In the genomic region with DNA sequence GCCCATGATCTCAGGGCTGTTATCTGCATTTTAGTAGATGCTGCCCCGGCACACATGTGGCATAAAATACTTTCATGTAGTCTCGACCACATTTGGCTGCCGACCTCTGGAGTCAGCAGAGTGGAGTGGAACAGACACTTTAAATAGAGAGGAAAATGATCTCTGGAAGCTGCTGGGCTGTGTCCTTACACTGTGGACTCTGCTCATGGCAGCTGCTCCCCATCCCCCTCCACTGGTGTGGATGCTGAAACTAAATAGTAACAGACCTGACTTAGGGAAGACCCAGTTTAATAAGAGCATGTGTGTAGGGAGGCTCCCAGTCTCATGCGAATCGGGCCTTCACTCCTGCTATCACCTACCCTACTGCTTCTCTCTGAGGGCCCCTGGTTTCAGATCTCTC, we compare ENCODE assay signal across 17 cellular contexts.
"Had no signal": no experiment of that assay in that cellular context is flagged by ENCODE, and none has a peak within 500 bp of the region (broad histone marks: within the 10 kb centered on the region; RNA-seq: fewer than 3 reads in every experiment).

No MANE protein-coding gene starts in this region.

- H3K27ac ChIP-seq: brain microvascular endothelial cell, prostate gland, suprapubic skin, upper lobe of left lung had no signal

- H3K27me3 ChIP-seq: brain microvascular endothelial cell, suprapubic skin, upper lobe of left lung had no signal

- DNase-seq: activated CD4-positive, alpha-beta T cell treated with anti-CD3 and anti-CD28 coated beads, Interleukin-2, amount 50 U/mL, for 1 hour; amygdala; brain microvascular endothelial cell; hippocampal formation; midbrain; naive B cell; stimulated activated CD4-positive, alpha-beta T cell treated with anti-CD3 and anti-CD28 coated beads, Interleukin-2, amount 100 ng/mL, for 48 hours; stimulated activated naive CD8-positive, alpha-beta T cell treated with anti-CD3 and anti-CD28 coated beads, Interleukin-15, Interleukin-2, amounts not matched to agents 100 U/mL and 50 U/mL, for 24 hours; upper lobe of left lung had no signal

- H3K36me3 Mint-ChIP-seq: activated naive CD4-positive, alpha-beta T cell treated with anti-CD3 and anti-CD28 coated beads, Interleukin-2, amount 50 U/mL, for 24 hours had no signal

- H3K4me3 Mint-ChIP-seq: activated naive CD4-positive, alpha-beta T cell treated with anti-CD3 and anti-CD28 coated beads, Interleukin-2, amount 50 U/mL, for 24 hours; T-helper 1 cell treated with Interleukin-12 subunit alpha and Interleukin-12 subunit beta and Interleukin-4 antibody, amounts not matched to agents 30 μg/mL and 1 μg/mL, for 36 hours; WTC11 had no signal

- H3K4me3 ChIP-seq: lung, prostate gland, suprapubic skin, upper lobe of left lung had no signal

- H3K4me1 Mint-ChIP-seq: activated naive CD4-positive, alpha-beta T cell treated with anti-CD3 and anti-CD28 coated beads, Interleukin-2, amount 50 U/mL, for 24 hours; naive B cell; WTC11 had no signal

- ATAC-seq: esophagus mucosa; stimulated activated naive CD8-positive, alpha-beta T cell treated with anti-CD3 and anti-CD28 coated beads, Interleukin-15, Interleukin-2, amounts not matched to agents 100 U/mL and 50 U/mL, for 24 hours; WTC11 had no signal

- H3K36me3 ChIP-seq: brain microvascular endothelial cell, prostate gland, suprapubic skin, upper lobe of left lung had no signal

- H3K9me3 ChIP-seq: prostate gland had no signal

- H3K27ac Mint-ChIP-seq: activated naive CD4-positive, alpha-beta T cell treated with anti-CD3 and anti-CD28 coated beads, Interleukin-2, amount 50 U/mL, for 24 hours; activated T-helper 2 cell treated with anti-CD3 and anti-CD28 coated beads, Interferon-gamma antibody, Interleukin-2, Interleukin-4, amounts not matched to agents 10 μg/mL and 5 μg/mL and 100 μg/mL, durations not matched to agents 14 hours and 24 hours and 36 hours; naive B cell; T-helper 1 cell treated with Interleukin-12 subunit alpha and Interleukin-12 subunit beta and Interleukin-4 antibody, amounts not matched to agents 30 μg/mL and 1 μg/mL, for 36 hours; WTC11 had no signal

- H3K27me3 Mint-ChIP-seq: activated naive CD4-positive, alpha-beta T cell treated with anti-CD3 and anti-CD28 coated beads, Interleukin-2, amount 50 U/mL, for 24 hours had no signal

- H3K4me1 ChIP-seq: prostate gland, suprapubic skin, upper lobe of left lung had no signal
